ENCODE assay signal across 11 cellular contexts in genomic region chr17:6599364-6599763, GRCh38. TPM values are rescaled to one million over a fixed set of nuclear protein-coding genes. Genes with fewer than 3 reads are reported as not detected.
DNase-seq lines count a peak whose midpoint lies in the region; ATAC-seq and TF ChIP-seq lines count a peak whose summit lies in the region.
"Had no signal": no experiment of that assay in that cellular context is flagged by ENCODE, and none has a peak within 500 bp of the region (broad histone marks: within the 10 kb centered on the region; RNA-seq: fewer than 3 reads in every experiment).

No MANE protein-coding gene starts in this region.

- no peaks in the 10 kb centered on the region for H3K27me3 ChIP-seq in ascending aorta

- no peak for ATAC-seq in GM18858 (IDR thresholded peaks at IDR 0.05; ENCODE audit: unreplicated experiment)
- ATAC-seq: activated T-cell treated with anti-CD3 and anti-CD28 coated beads, Interleukin-2, amount 50 U/mL, for 72 hours had no signal

- DNase-seq in AG08396 (ENCODE audit: low spot score) (peak; percentile 13), MV-4-11 (lab: John Stamatoyannopoulos, UW) (peak; percentile 91), choroid plexus epithelial cell (ENCODE audit: low read depth) (peak; percentile 31), medulla oblongata (ENCODE audit: extremely low spot score) (peak; percentile 86), NCI-H345 treated with DMSO at 0.1 percent for 48 hours (lab: John Stamatoyannopoulos, UW; ENCODE audit: unreplicated experiment) (no peak), ascending aorta (ENCODE audit: low spot score in 2 of 2) (no peak), NCI-H187 treated with DMSO at 0.1 percent for 48 hours (lab: John Stamatoyannopoulos, UW) (no peak)
- DNase-seq: activated T-cell treated with anti-CD3 and anti-CD28 coated beads, Interleukin-2, amount 50 U/mL, for 72 hours; NCI-H1436 had no signal

- no peak for TF ChIP-seq CTCF in choroid plexus epithelial cell (conservative IDR thresholded peaks at IDR 0.05; ENCODE audit: low read depth, low read length)
- no peak for TF ChIP-seq CTCF in ascending aorta (IDR thresholded peaks at IDR 0.05)

- no peak overlapping the region for H3K27ac ChIP-seq in ascending aorta

- H3K4me3 ChIP-seq in choroid plexus epithelial cell (ENCODE audit: low read depth, low read length) = no peak overlapping the region
- no peak overlapping the region for H3K4me3 ChIP-seq in ascending aorta

- intact Hi-C loops in ascending aorta (cut with DNase I) = no loop called here

- peaks cover 0 to 4% of the 10 kb centered on the region in 2 donors for H3K4me1 ChIP-seq in ascending aorta

- peaks cover 28 to 37% of the 10 kb centered on the region in 2 donors for H3K36me3 ChIP-seq in ascending aorta

- H3K9me3 ChIP-seq in ascending aorta = no peaks in the 10 kb centered on the region

RNA-seq across cellular contexts. Expression of gene KIAA0753, which starts 41.1 kb away (rescaled TPM):
- total RNA-seq in ascending aorta = 2.9 TPM

RNA-seq across cellular contexts. Expression of gene TXNDC17, which starts 41.5 kb away (rescaled TPM):
- 0.96 TPM for total RNA-seq in ascending aorta

RNA-seq across cellular contexts. Expression of gene PITPNM3, which starts 43.0 kb away (rescaled TPM):
- 10.4 TPM for total RNA-seq in ascending aorta

RNA-seq across cellular contexts. Expression of gene MED31, which starts 52.0 kb away (rescaled TPM):
- total RNA-seq in ascending aorta = not detected

RNA-seq across cellular contexts. Expression of gene C17orf100, which starts 52.2 kb away (rescaled TPM):
- total RNA-seq in ascending aorta = 4.3 TPM
- total RNA-seq: skeletal muscle tissue had no signal

Comparison
In these comparisons a context has a peak if more than half of its experiments do, and no peak if none do; other contexts are left out.
1. DNase-seq: peak in AG08396 (single experiment), MV-4-11 (single experiment), choroid plexus epithelial cell (single experiment) and medulla oblongata (single experiment); none in NCI-H345 treated with DMSO at 0.1 percent for 48 hours (single experiment), ascending aorta (0 of 2) and NCI-H187 treated with DMSO at 0.1 percent for 48 hours (single experiment).